In genomic region chr19:18542936-18543813, GRCh38 we compare ENCODE assay signal across 8 cellular contexts. TPM values are rescaled to one million over a fixed set of nuclear protein-coding genes. Genes with fewer than 3 reads are reported as not detected.
DNase-seq lines count a peak whose midpoint lies in the region; ATAC-seq and TF ChIP-seq lines count a peak whose summit lies in the region.

FKBP8 (minus strand) TSS chr19:18543573; CDS start chr19:18541970, 1,603 bp downstream.

- H3K4me3 ChIP-seq in GM12875 (ENCODE audit: low read depth, low read length) = peak within 1 kb of the TSS; percentile 83
- peak within 1 kb of the TSS; percentile 83 to 96 (median 91) for H3K4me3 ChIP-seq in upper lobe of left lung

- H3K27me3 Mint-ChIP-seq in T-helper 17 cell = no peaks in the 10 kb centered on the region
- H3K27me3 Mint-ChIP-seq in progenitor cell of endocrine pancreas = no peaks in the 10 kb centered on the region

- DNase-seq in NCI-H146 (lab: John Stamatoyannopoulos, UW) (peak; percentile 91), T-helper 17 cell (peak; percentile 89 to 93 (median 92)), amniotic stem cell (lab: John Stamatoyannopoulos, UW) (peak; percentile 75), left cardiac atrium (peak; percentile 96), progenitor cell of endocrine pancreas (ENCODE audit: low spot score, unreplicated experiment) (peak; percentile 89), upper lobe of left lung (peak; percentile 94 to 99)

- H3K36me3 Mint-ChIP-seq in T-helper 17 cell (ENCODE audit: low read depth) (no peaks in the 10 kb centered on the region), progenitor cell of endocrine pancreas (ENCODE audit: insufficient read depth) (peaks cover 3% of the 10 kb centered on the region)

- TF ChIP-seq CTCF in GM12875 (IDR thresholded peaks at IDR 0.05; ENCODE audit: borderline replicate concordance, insufficient read depth, low read depth, low read length) (no peak), progenitor cell of endocrine pancreas (IDR thresholded peaks at IDR 0.05; ENCODE audit: unreplicated experiment) (no peak), upper lobe of left lung (IDR thresholded peaks at IDR 0.05) (no peak)

- peaks cover 14% of the 10 kb centered on the region for H3K4me1 Mint-ChIP-seq in T-helper 17 cell
- H3K4me1 Mint-ChIP-seq in progenitor cell of endocrine pancreas (ENCODE audit: low read depth) = peaks cover 6% of the 10 kb centered on the region

- intact Hi-C loops in left cardiac atrium (cut with DNase I) = no loop called here

- H3K27ac Mint-ChIP-seq in T-helper 17 cell = peak within 1 kb of the TSS; percentile 93
- H3K27ac Mint-ChIP-seq in progenitor cell of endocrine pancreas = peak within 1 kb of the TSS; percentile 80

- WGBS in upper lobe of left lung, 2 donors = 6% methylated on average over 3 of the region's 86 CpGs; no CpG with 5 or more reads in 1 of the 2 donors

- H3K9me3 ChIP-seq in T-helper 17 cell (ENCODE audit: control insufficient read depth, low read length, poor library complexity, severe bottlenecking) (no peaks in the 10 kb centered on the region), upper lobe of left lung (no peaks in the 10 kb centered on the region)

- H3K9me3 Mint-ChIP-seq in progenitor cell of endocrine pancreas (ENCODE audit: low read depth) = no peaks in the 10 kb centered on the region

- peaks cover 7 to 34% (median 13%) of the 10 kb centered on the region in 4 donors for H3K36me3 ChIP-seq in upper lobe of left lung

- H3K27ac ChIP-seq in upper lobe of left lung = peak within 1 kb of the TSS; percentile 90 to 97 (median 94)

- no peak for TF ChIP-seq EP300 in upper lobe of left lung (IDR thresholded peaks at IDR 0.05)

- peaks cover 13 to 28% (median 17%) of the 10 kb centered on the region in 4 donors for H3K4me1 ChIP-seq in upper lobe of left lung

- TF ChIP-seq POLR2A in upper lobe of left lung (IDR thresholded peaks at IDR 0.05) = peak in 1 of 4 donors; percentile 7

- ATAC-seq in HG02840 (IDR thresholded peaks at IDR 0.05; ENCODE audit: low FRiP score, unreplicated experiment) (peak; percentile 90), T-helper 17 cell (peak; percentile 96), left cardiac atrium (peak; percentile 98 to 99), upper lobe of left lung (ENCODE audit: low FRiP score in 2 of 2) (peak; percentile 95 to 99)

- no peaks in the 10 kb centered on the region for H3K27me3 ChIP-seq in upper lobe of left lung

- H3K4me3 Mint-ChIP-seq in T-helper 17 cell (peak within 1 kb of the TSS; percentile 97), progenitor cell of endocrine pancreas (ENCODE audit: low read depth) (peak within 1 kb of the TSS; percentile 79)

RNA-seq across cellular contexts. Expression of gene FKBP8, which starts in this region (rescaled TPM):
- total RNA-seq in T-helper 17 cell (100 to 1,000 TPM; 149 to 186 TPM), left cardiac atrium (100 to 1,000 TPM; 169 to 174 TPM), progenitor cell of endocrine pancreas (216 and 220 TPM in 2 replicates), upper lobe of left lung (100 to 1,000 TPM; 242 to 450 (median 284) TPM)

Comparison
In these comparisons a context has a peak if more than half of its experiments do, and no peak if none do; other contexts are left out.
1. Peak in every context shown above with its lines: DNase-seq, ATAC-seq, H3K4me3 ChIP-seq and H3K27ac ChIP-seq.